ENCODE assay signal across 8 cellular contexts in the genomic region with DNA sequence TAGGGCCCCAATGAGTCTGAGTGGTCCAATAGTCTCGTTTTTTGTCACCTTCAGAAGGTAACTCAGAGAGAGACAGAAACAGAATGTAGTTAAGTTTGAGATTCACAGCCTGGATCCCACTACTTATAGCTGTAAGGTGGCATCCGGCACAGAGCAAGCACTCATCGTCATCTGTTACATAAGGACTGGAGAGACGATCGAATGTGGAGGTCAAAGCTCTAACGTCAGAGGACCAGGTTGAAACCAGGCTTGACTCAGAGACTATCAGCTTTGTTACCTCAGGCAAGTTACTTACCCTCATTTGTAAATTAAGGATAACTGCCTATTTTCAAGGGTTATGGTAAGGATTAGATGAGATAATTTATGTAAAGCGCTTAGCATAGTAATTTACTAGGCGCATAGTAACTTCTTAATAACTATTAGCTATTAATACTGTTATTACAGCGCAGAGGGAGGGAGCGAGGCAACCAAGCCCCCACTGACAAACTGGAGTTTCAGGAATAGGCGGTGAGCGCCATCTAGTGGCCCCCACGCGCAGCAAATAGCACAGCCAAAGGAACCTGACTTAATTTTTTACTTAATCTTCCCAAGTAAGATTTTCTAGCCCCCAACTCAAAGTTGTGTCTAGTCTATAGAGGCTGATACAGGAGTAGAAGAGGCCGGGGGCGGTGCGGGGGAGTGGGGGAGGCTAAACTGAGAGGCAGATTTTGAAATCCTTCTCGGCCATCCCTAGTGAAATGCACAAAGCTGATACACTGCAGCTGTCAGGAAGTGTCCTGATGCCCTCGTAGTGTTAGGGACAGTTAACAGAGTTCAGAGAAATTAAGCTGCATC. TPM values are rescaled to one million over a fixed set of nuclear protein-coding genes. Genes with fewer than 3 reads are reported as not detected.
A peak's percentile ranks its signal among the peaks of the same experiment; 100 is the strongest.
DNase-seq lines count a peak whose midpoint lies in the region; ATAC-seq and TF ChIP-seq lines count a peak whose summit lies in the region.

No MANE protein-coding gene starts in this region.

- intact Hi-C loops in breast epithelium (cut with DNase I; ENCODE audit: low total_unique reads) = no loop called here

- no peaks in the 10 kb centered on the region for H3K36me3 ChIP-seq in breast epithelium

- peak; percentile 19 to 65 (median 51) for TF ChIP-seq CTCF in breast epithelium (IDR thresholded peaks at IDR 0.05)

- no peak overlapping the region for H3K27ac ChIP-seq in breast epithelium

- no peak overlapping the region for H3K4me3 ChIP-seq in breast epithelium

- H3K4me1 ChIP-seq in breast epithelium = no peaks in the 10 kb centered on the region

- H3K27me3 ChIP-seq in breast epithelium = peaks cover 0 to 12% of the 10 kb centered on the region in 2 donors

- no peak for TF ChIP-seq POLR2A in breast epithelium (IDR thresholded peaks at IDR 0.05)

- peak; percentile 4 for DNase-seq in DMS 273 treated with DMSO at 0.1 percent for 48 hours (lab: John Stamatoyannopoulos, UW)
- DNase-seq in HuH-7 (ENCODE audit: low spot score) = peak; percentile 27
- DNase-seq in SW480 (ENCODE audit: low spot score) = peak; percentile 20
- DNase-seq in breast epithelium (ENCODE audit: low spot score in 2 of 2) = no peak
- DNase-seq in left lobe of liver (ENCODE audit: low spot score) = no peak
- peak; percentile 5 to 16 (median 6) for DNase-seq in stimulated activated CD4-positive, alpha-beta T cell treated with anti-CD3 and anti-CD28 coated beads, TNF-alpha, amount 100 ng/mL, for 4 hours (ENCODE audit: low read depth in 3 of 3)
- no peak for DNase-seq in NCI-H226

- ATAC-seq in GM19463 (IDR thresholded peaks at IDR 0.05; ENCODE audit: unreplicated experiment) = peak; percentile 65
- peak; percentile 79 for ATAC-seq in left lobe of liver

- no peaks in the 10 kb centered on the region for H3K9me3 ChIP-seq in breast epithelium

RNA-seq across cellular contexts. Expression of gene API5, which starts 29.0 kb away (rescaled TPM):
- 100 to 1,000 TPM in 1 of 3 donors, 10 to 100 TPM in 2; 65.0 to 112 (median 90.1) TPM for total RNA-seq in breast epithelium
- 53.0 TPM for total RNA-seq in left lobe of liver

Comparison
In these comparisons a context has a peak if more than half of its experiments do, and no peak if none do; other contexts are left out.
1. DNase-seq: peak in DMS 273 treated with DMSO at 0.1 percent for 48 hours (single experiment), HuH-7 (single experiment), SW480 (single experiment) and stimulated activated CD4-positive, alpha-beta T cell treated with anti-CD3 and anti-CD28 coated beads, TNF-alpha, amount 100 ng/mL, for 4 hours (3 of 3); none in breast epithelium (0 of 2), left lobe of liver (single experiment) and NCI-H226 (single experiment).